ENCODE assay signal across 3 cellular contexts in the genomic region with DNA sequence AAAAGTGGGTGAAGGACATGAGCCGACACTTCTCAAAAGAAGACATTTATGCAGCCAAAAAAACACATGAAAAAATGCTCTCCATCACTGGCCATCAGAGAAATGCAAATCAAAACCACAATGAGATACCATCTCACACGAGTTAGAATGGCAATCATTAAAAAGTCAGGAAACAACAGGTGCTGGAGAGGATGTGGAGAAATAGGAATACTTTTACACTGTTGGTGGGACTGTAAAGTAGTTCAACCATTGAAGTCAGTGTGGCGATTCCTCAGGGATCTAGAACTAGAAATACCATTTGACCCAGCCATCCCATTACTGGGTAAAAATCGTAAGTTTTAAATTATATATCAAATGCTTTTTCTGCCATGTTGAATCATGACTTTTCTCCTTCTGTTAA. TPM values are rescaled to one million over a fixed set of nuclear protein-coding genes. Genes with fewer than 3 reads are reported as not detected.
"Had no signal": no experiment of that assay in that cellular context is flagged by ENCODE, and none has a peak within 500 bp of the region (broad histone marks: within the 10 kb centered on the region; RNA-seq: fewer than 3 reads in every experiment).

No MANE protein-coding gene starts in this region.

RNA-seq across cellular contexts. Expression of a gene that starts 54.8 kb away (rescaled TPM):
- total RNA-seq: LHCN-M2, MCF 10A, NCI-H460 had no signal
